ENCODE assay signal across 8 cellular contexts in genomic region chr1:19661721-19662228, GRCh38. TPM values are rescaled to one million over a fixed set of nuclear protein-coding genes. Genes with fewer than 3 reads are reported as not detected.
A peak's percentile ranks its signal among the peaks of the same experiment; 100 is the strongest.
DNase-seq lines count a peak whose midpoint lies in the region; ATAC-seq and TF ChIP-seq lines count a peak whose summit lies in the region.

No MANE protein-coding gene starts in this region.

- no peak for ATAC-seq in HG03439 (IDR thresholded peaks at IDR 0.05; ENCODE audit: unreplicated experiment)

- no peak for TF ChIP-seq POLR2A in stomach (IDR thresholded peaks at IDR 0.05)

- intact Hi-C loops in left ventricle myocardium inferior (cut with micrococcal nuclease) (no loop called here), stomach (cut with DNase I; ENCODE audit: low total_unique reads) (no loop called here)

- no peaks in the 10 kb centered on the region for H3K9me3 ChIP-seq in left ventricle myocardium inferior (replicated peaks)
- H3K9me3 ChIP-seq in stomach, result no peaks in the 10 kb centered on the region

- H3K27ac ChIP-seq in left ventricle myocardium inferior (replicated peaks), result no peak overlapping the region
- H3K27ac ChIP-seq in stomach, result no peak overlapping the region

- H3K4me1 ChIP-seq in left ventricle myocardium inferior (peaks cover 22% of the 10 kb centered on the region), stomach (peaks cover 13 to 30% (median 25%) of the 10 kb centered on the region in 4 donors)

- 12 to 18% (median 16%) methylated on average over 9 of the region's 9 CpGs for WGBS in stomach, 5 donors

- H3K4me3 ChIP-seq in left ventricle myocardium inferior, result no peak overlapping the region
- no peak overlapping the region for H3K4me3 ChIP-seq in stomach

- peaks cover 1% of the 10 kb centered on the region for H3K36me3 ChIP-seq in left ventricle myocardium inferior
- peaks cover 2 to 22% (median 21%) of the 10 kb centered on the region in 4 donors for H3K36me3 ChIP-seq in stomach

- no peak overlapping the region for H3K27ac Mint-ChIP-seq in activated T-cell treated with anti-CD3 and anti-CD28 coated beads, Interleukin-2, amount 50 U/mL, for 24 hours

- H3K9me3 Mint-ChIP-seq in activated T-cell treated with anti-CD3 and anti-CD28 coated beads, Interleukin-2, amount 50 U/mL, for 24 hours, result no peaks in the 10 kb centered on the region

- peak; percentile 44 for DNase-seq in activated T-cell treated with anti-CD3 and anti-CD28 coated beads for 1 hour (ENCODE audit: low read depth)
- DNase-seq in activated T-cell treated with anti-CD3 and anti-CD28 coated beads, Interleukin-2, amount 50 U/mL, for 24 hours, result no peak
- DNase-seq in NCI-H1694 treated with DMSO at 0.1 percent for 48 hours (lab: John Stamatoyannopoulos, UW), result peak; percentile 18
- DNase-seq in activated T-cell treated with anti-CD3 and anti-CD28 coated beads for 4 hours, result peak; percentile 43
- no peak for DNase-seq in left ventricle myocardium inferior
- DNase-seq in stomach, result no peak
- no peak for DNase-seq in HuH-7.5 (ENCODE audit: low spot score)

- H3K4me1 Mint-ChIP-seq in activated T-cell treated with anti-CD3 and anti-CD28 coated beads, Interleukin-2, amount 50 U/mL, for 24 hours (ENCODE audit: low read depth), result peaks cover 19% of the 10 kb centered on the region

- no peak overlapping the region for H3K4me3 Mint-ChIP-seq in activated T-cell treated with anti-CD3 and anti-CD28 coated beads, Interleukin-2, amount 50 U/mL, for 24 hours

- no peaks in the 10 kb centered on the region for H3K36me3 Mint-ChIP-seq in activated T-cell treated with anti-CD3 and anti-CD28 coated beads, Interleukin-2, amount 50 U/mL, for 24 hours (ENCODE audit: low read depth)

- peaks cover 51% of the 10 kb centered on the region for H3K27me3 ChIP-seq in left ventricle myocardium inferior (ENCODE audit: low read depth)
- H3K27me3 ChIP-seq in stomach, result peaks cover 21 to 58% (median 31%) of the 10 kb centered on the region in 3 donors

- TF ChIP-seq CTCF in left ventricle myocardium inferior (IDR thresholded peaks at IDR 0.05; ENCODE audit: borderline replicate concordance), result peak; percentile 77
- peak in 4 of 7 experiments; percentile 37 to 79 (median 50) for TF ChIP-seq CTCF in stomach (IDR thresholded peaks at IDR 0.05)

- H3K27me3 Mint-ChIP-seq in activated T-cell treated with anti-CD3 and anti-CD28 coated beads, Interleukin-2, amount 50 U/mL, for 24 hours, result peaks cover 30% of the 10 kb centered on the region

- no peak for TF ChIP-seq EP300 in stomach (IDR thresholded peaks at IDR 0.05)

RNA-seq across cellular contexts. Expression of gene HTR6, which starts 2.9 kb away (rescaled TPM):
- total RNA-seq in left ventricle myocardium inferior (not detected), stomach (not detected)
- polyA plus RNA-seq in stomach, result not detected

RNA-seq across cellular contexts. Expression of gene NBL1, which starts 17.7 kb away (rescaled TPM):
- total RNA-seq in left ventricle myocardium inferior (30.0 TPM), stomach (100 to 1,000 TPM in 1 of 5 donors, 10 to 100 TPM in 4; 63.2 to 257 (median 83.5) TPM)
- polyA plus RNA-seq in stomach, result 100 to 1,000 TPM; 111 to 200 (median 121) TPM

Comparison
In these comparisons a context has a peak if more than half of its experiments do, and no peak if none do; other contexts are left out.
1. DNase-seq: peak in activated T-cell treated with anti-CD3 and anti-CD28 coated beads for 1 hour (single experiment), NCI-H1694 treated with DMSO at 0.1 percent for 48 hours (single experiment) and activated T-cell treated with anti-CD3 and anti-CD28 coated beads for 4 hours (single experiment); none in activated T-cell treated with anti-CD3 and anti-CD28 coated beads, Interleukin-2, amount 50 U/mL, for 24 hours (single experiment), left ventricle myocardium inferior (single experiment), stomach (single experiment) and HuH-7.5 (single experiment).